Comparison of ENCODE assay signal across 8 cellular contexts in the genomic region with DNA sequence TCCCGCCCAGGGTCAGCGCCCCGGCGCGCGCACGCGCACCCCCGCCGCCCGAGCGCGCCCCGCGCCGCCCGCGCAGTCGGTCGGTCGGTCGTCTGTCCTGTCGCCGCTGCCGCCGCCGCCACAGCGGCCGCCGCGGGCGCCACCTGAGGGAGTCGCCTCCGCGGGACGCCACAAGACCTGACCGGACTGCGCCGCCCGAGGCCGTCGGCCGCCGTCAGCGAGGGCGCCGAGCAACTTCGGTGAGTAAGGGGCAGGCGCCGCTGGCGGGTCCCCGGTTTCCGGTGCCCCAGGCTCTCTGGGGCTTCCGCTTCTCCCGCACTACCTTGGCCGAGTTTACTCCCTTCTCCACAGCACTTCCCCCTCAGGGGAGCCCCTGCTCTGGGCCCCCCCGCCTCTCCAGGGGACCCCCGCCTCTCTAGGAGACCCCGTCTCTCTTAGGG. TPM values are rescaled to one million over a fixed set of nuclear protein-coding genes. Genes with fewer than 3 reads are reported as not detected.
DNase-seq lines count a peak whose midpoint lies in the region; ATAC-seq and TF ChIP-seq lines count a peak whose summit lies in the region.

No MANE protein-coding gene starts in this region.

- H3K4me3 ChIP-seq in dorsolateral prefrontal cortex (peak overlapping the region; percentile 42 to 99 (median 79)), upper lobe of left lung (peak overlapping the region; percentile 56 to 93 (median 83))

- peak overlapping the region in 22 of 59 donors; percentile 6 to 76 (median 54) for H3K27ac ChIP-seq in dorsolateral prefrontal cortex
- peak overlapping the region; percentile 81 to 96 (median 92) for H3K27ac ChIP-seq in upper lobe of left lung

- ATAC-seq in GM18868 (IDR thresholded peaks at IDR 0.05; ENCODE audit: unreplicated experiment) (peak; percentile 22), HG03025 (IDR thresholded peaks at IDR 0.05; ENCODE audit: low FRiP score, unreplicated experiment) (peak; percentile 25), T-cell (replicated peaks in 1 of 4) (peak; percentile 11 to 44 (median 38)), natural killer cell (peak; percentile 6 to 18 (median 17)), upper lobe of left lung (ENCODE audit: low FRiP score in 2 of 2) (no peak)

- TF ChIP-seq EP300 in upper lobe of left lung (IDR thresholded peaks at IDR 0.05), result no peak

- peaks cover 53 to 65% (median 60%) of the 10 kb centered on the region in 4 donors for H3K4me1 ChIP-seq in upper lobe of left lung

- H3K27ac Mint-ChIP-seq in T-cell (peak overlapping the region; percentile 84 to 90), natural killer cell (peak overlapping the region; percentile 98 to 100)

- peaks cover 8% of the 10 kb centered on the region for H3K36me3 Mint-ChIP-seq in T-cell
- H3K36me3 Mint-ChIP-seq in natural killer cell, result no peaks in the 10 kb centered on the region

- POLR2A ChIA-PET in T-cell (lab: Charles Lee), result interaction anchor here (0.5 to 1.0 kb wide), 3 partner anchors 13 to 199 kb away, joined by 4 to 6 read pairs (median 5); a partner anchor contains a TSS

- peak in 21 of 34 experiments; percentile 27 to 63 (median 46) for DNase-seq in T-cell
- DNase-seq in dorsolateral prefrontal cortex, result peak in 1 of 10 donors; percentile 52
- no peak for DNase-seq in natural killer cell
- DNase-seq in upper lobe of left lung, result peak; percentile 72 to 95
- DNase-seq in G401 (ENCODE audit: low spot score), result no peak
- DNase-seq in GM13977 (ENCODE audit: low spot score), result no peak

- TF ChIP-seq CTCF in dorsolateral prefrontal cortex (IDR thresholded peaks at IDR 0.05 in 54 of 56, conservative IDR thresholded peaks at IDR 0.05 in 2 of 56; ENCODE audit: low read depth in 1 of 56, partially characterized antibody in 56 of 56) (no peak), natural killer cell (IDR thresholded peaks at IDR 0.05) (no peak), upper lobe of left lung (IDR thresholded peaks at IDR 0.05) (peak in 1 of 6 experiments; percentile 28), GM13977 (IDR thresholded peaks at IDR 0.05; ENCODE audit: extremely low read depth, insufficient read depth, missing control alignments) (no peak)

- no peaks in the 10 kb centered on the region for H3K36me3 ChIP-seq in upper lobe of left lung

- in situ Hi-C loops in G401 (cut with HindIII; ENCODE audit: low sequenced_read_pairs), result no loop called here
- in situ Hi-C loops in GM13977 (cut with MboI; ENCODE audit: low pct_unique_long_range_greater_than_20kb, low sequenced_read_pairs, unreplicated experiment), result no loop called here

- H3K4me1 Mint-ChIP-seq in T-cell (peaks cover 46 to 48% (median 46%) of the 10 kb centered on the region in 3 donors), natural killer cell (peaks cover 48 to 54% of the 10 kb centered on the region in 2 donors)

- CTCF ChIA-PET in T-cell (lab: Charles Lee), result interaction anchor here in 1 of 2 donors (0.6 to 1.6 kb wide), 4 partner anchors 14 to 104 kb away, joined by 3 to 15 read pairs (median 7); a partner anchor contains a TSS

- intact Hi-C loops in dorsolateral prefrontal cortex (cut with DNase I), result loop anchor here in 1 of 2 donors (2.0 kb wide), 1 partner anchor 19 kb away; a partner anchor contains a TSS
- intact Hi-C loops in natural killer cell (cut with micrococcal nuclease), result loop anchor here (1.0 to 5.0 kb wide), 4 partner anchors 8 to 103 kb away; a partner anchor contains a TSS

- H3K9me3 Mint-ChIP-seq in T-cell (no peaks in the 10 kb centered on the region), natural killer cell (no peaks in the 10 kb centered on the region)

- H3K4me3 Mint-ChIP-seq in T-cell, result peak overlapping the region; percentile 88 to 100 (median 93)
- H3K4me3 Mint-ChIP-seq in natural killer cell, result peak overlapping the region; percentile 99

- no peaks in the 10 kb centered on the region for H3K27me3 ChIP-seq in dorsolateral prefrontal cortex
- H3K27me3 ChIP-seq in upper lobe of left lung, result no peaks in the 10 kb centered on the region

- WGBS in upper lobe of left lung, 2 donors, result 0% methylated on average over 6 to 12 of the region's 59 CpGs

- no peaks in the 10 kb centered on the region for H3K9me3 ChIP-seq in upper lobe of left lung

- H3K27me3 Mint-ChIP-seq in T-cell (no peaks in the 10 kb centered on the region), natural killer cell (ENCODE audit: low read depth in 2 of 2) (no peaks in the 10 kb centered on the region)

- peak in 2 of 4 donors; percentile 60 to 61 for TF ChIP-seq POLR2A in upper lobe of left lung (IDR thresholded peaks at IDR 0.05)

RNA-seq across cellular contexts. Expression of a gene that starts 19.6 kb away (rescaled TPM):
- total RNA-seq in T-cell, result 100 to 1,000 TPM; 114 to 144 (median 133) TPM
- total RNA-seq in dorsolateral prefrontal cortex, result 10 to 100 TPM; 27.7 to 72.8 (median 40.1) TPM
- total RNA-seq in natural killer cell, result 100 to 1,000 TPM; 209 to 232 (median 230) TPM
- total RNA-seq in upper lobe of left lung, result 100 to 1,000 TPM in 2 of 6 donors, 10 to 100 TPM in 4; 60.8 to 182 (median 88.0) TPM
- 47.2 and 80.3 TPM in 2 replicates for total RNA-seq in G401 (2014; rRNA removed; shearing (Covaris generic))

Comparison
In these comparisons a context has a peak if more than half of its experiments do, and no peak if none do; other contexts are left out.
1. ATAC-seq: peak in GM18868 (single experiment), HG03025 (single experiment), T-cell (4 of 4) and natural killer cell (3 of 3); none in upper lobe of left lung (0 of 2).
2. DNase-seq: peak in T-cell (21 of 34) and upper lobe of left lung (2 of 2); none in natural killer cell (single experiment), G401 (single experiment) and GM13977 (single experiment).